In the genomic region with DNA sequence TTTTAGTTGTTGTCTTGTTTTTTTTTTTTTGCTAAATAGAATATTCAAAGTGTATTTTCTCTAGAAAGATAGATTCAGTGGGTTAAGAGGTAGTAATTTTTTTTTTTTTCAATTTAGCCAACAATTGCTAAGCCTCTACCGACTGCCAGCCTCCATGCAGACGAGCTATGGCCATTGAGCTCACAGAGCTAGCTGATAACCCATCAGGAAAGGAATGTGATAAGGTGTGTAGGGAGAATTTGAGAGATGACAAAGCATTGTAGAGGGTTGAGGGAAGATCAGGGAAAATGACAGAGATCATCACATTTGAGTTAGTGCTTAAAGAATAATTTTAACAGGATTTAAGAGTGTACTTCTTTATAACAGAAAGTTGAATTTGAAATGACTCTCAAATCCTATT, we compare ENCODE assay signal across 15 cellular contexts. TPM values are rescaled to one million over a fixed set of nuclear protein-coding genes. Genes with fewer than 3 reads are reported as not detected.
A peak's percentile ranks its signal among the peaks of the same experiment; 100 is the strongest.
DNase-seq lines count a peak whose midpoint lies in the region; ATAC-seq and TF ChIP-seq lines count a peak whose summit lies in the region.
"Had no signal": no experiment of that assay in that cellular context is flagged by ENCODE, and none has a peak within 500 bp of the region (broad histone marks: within the 10 kb centered on the region; RNA-seq: fewer than 3 reads in every experiment).

No MANE protein-coding gene starts in this region.

- H3K4me1 ChIP-seq in iPS DF 6.9 (ENCODE audit: control insufficient read depth, insufficient read depth, low read length) (no peaks in the 10 kb centered on the region; the same call in 1 of the 2 replicates), mesendoderm (ENCODE audit: control insufficient read depth, low read depth, low read length) (no peaks in the 10 kb centered on the region)

- H3K27me3 ChIP-seq in iPS DF 6.9 (ENCODE audit: control insufficient read depth, insufficient read depth, low read length) = no peaks in the 10 kb centered on the region
- H3K27me3 ChIP-seq in mesendoderm (ENCODE audit: insufficient read depth, low read length, poor library complexity) = no peaks in the 10 kb centered on the region

- no peaks in the 10 kb centered on the region for H3K36me3 Mint-ChIP-seq in WTC11
- H3K36me3 Mint-ChIP-seq in activated T-cell treated with anti-CD3 and anti-CD28 coated beads, Interleukin-2, amount 50 U/mL, for 24 hours (ENCODE audit: low read depth) = no peaks in the 10 kb centered on the region
- H3K36me3 Mint-ChIP-seq: CD4-positive, alpha-beta memory T cell had no signal

- POLR2A ChIA-PET in WTC11 (lab: Charles Lee) = interaction anchor here (0.7 kb wide), 1 partner anchor 217 kb away, joined by 4 read pairs; no protein-coding TSS in a partner anchor

- no peak overlapping the region for H2AK5ac ChIP-seq in mesendoderm (ENCODE audit: low read length)

- no peaks in the 10 kb centered on the region for H3K79me1 ChIP-seq in mesendoderm (ENCODE audit: low read length)

- H4K8ac ChIP-seq in mesendoderm (ENCODE audit: low read depth, low read length) = no peak overlapping the region

- peaks cover 15% of the 10 kb centered on the region for H3K4me1 Mint-ChIP-seq in WTC11
- H3K4me1 Mint-ChIP-seq in activated T-cell treated with anti-CD3 and anti-CD28 coated beads, Interleukin-2, amount 50 U/mL, for 24 hours (ENCODE audit: low read depth) = no peaks in the 10 kb centered on the region
- H3K4me1 Mint-ChIP-seq: CD4-positive, alpha-beta memory T cell had no signal

- H2BK15ac ChIP-seq in mesendoderm (replicated peaks; ENCODE audit: low read depth) = no peak overlapping the region

- H3K23ac ChIP-seq in mesendoderm (ENCODE audit: low read length) = no peak overlapping the region

- CTCF ChIA-PET in WTC11 (lab: Charles Lee) = interaction anchor here (0.6 to 1.0 kb wide), 5 partner anchors 54 to 227 kb away, joined by 3 to 5 read pairs (median 3); no protein-coding TSS in a partner anchor

- DNase-seq in WTC11 (ENCODE audit: low spot score) = no peak
- DNase-seq in iPS DF 6.9 (ENCODE audit: low read depth, low spot score) = peak; percentile 7
- DNase-seq in mesendoderm = peak; percentile 92
- DNase-seq in activated T-cell treated with anti-CD3 and anti-CD28 coated beads, Interleukin-2, amount 50 U/mL, for 24 hours = no peak
- DNase-seq: Calu3; CD4-positive, alpha-beta memory T cell; COR-L47; DMS53; DMS79 treated with DMSO at 0.1 percent for 48 hours; GF-D8; GM23248; H7; HCEC 1CT had no signal

- H2BK5ac ChIP-seq in mesendoderm (ENCODE audit: low read length) = no peak overlapping the region

- H3K4ac ChIP-seq in mesendoderm (ENCODE audit: low read depth, low read length) = no peak overlapping the region

- no peaks in the 10 kb centered on the region for H3K27me3 Mint-ChIP-seq in WTC11 (ENCODE audit: low read depth)
- H3K27me3 Mint-ChIP-seq in activated T-cell treated with anti-CD3 and anti-CD28 coated beads, Interleukin-2, amount 50 U/mL, for 24 hours = no peaks in the 10 kb centered on the region

- H3K36me3 ChIP-seq in iPS DF 6.9 (ENCODE audit: control insufficient read depth, insufficient read depth, low read length) (no peaks in the 10 kb centered on the region), mesendoderm (ENCODE audit: control insufficient read depth, insufficient read depth, low read length) (no peaks in the 10 kb centered on the region)

- no peak overlapping the region for H4K5ac ChIP-seq in mesendoderm (ENCODE audit: low read length)

- H3K9me3 Mint-ChIP-seq in WTC11 = no peaks in the 10 kb centered on the region
- no peaks in the 10 kb centered on the region for H3K9me3 Mint-ChIP-seq in activated T-cell treated with anti-CD3 and anti-CD28 coated beads, Interleukin-2, amount 50 U/mL, for 24 hours

- no peak overlapping the region for H3K27ac Mint-ChIP-seq in WTC11
- H3K27ac Mint-ChIP-seq in activated T-cell treated with anti-CD3 and anti-CD28 coated beads, Interleukin-2, amount 50 U/mL, for 24 hours = no peak overlapping the region
- H3K27ac Mint-ChIP-seq: CD4-positive, alpha-beta memory T cell had no signal

- H3K9ac ChIP-seq in mesendoderm (ENCODE audit: low read length) = no peak overlapping the region
- H3K9ac ChIP-seq: GM23248 had no signal

- no peak overlapping the region for H3K56ac ChIP-seq in mesendoderm (ENCODE audit: low read length)

- H3K4me3 ChIP-seq in iPS DF 6.9 (ENCODE audit: low read length) (no peak overlapping the region), mesendoderm (ENCODE audit: low read length) (no peak overlapping the region)
- H3K4me3 ChIP-seq: GM23248 had no signal

- no peak for TF ChIP-seq CTCF in WTC11 (IDR thresholded peaks at IDR 0.05)

- ATAC-seq in WTC11 (peak; percentile 92), GM21367 (IDR thresholded peaks at IDR 0.05; ENCODE audit: unreplicated experiment) (no peak), GM18873 (IDR thresholded peaks at IDR 0.05; ENCODE audit: low FRiP score, unreplicated experiment) (no peak)

- H3K18ac ChIP-seq in mesendoderm (ENCODE audit: low read length) = no peak overlapping the region

- H3K27ac ChIP-seq in iPS DF 6.9 (ENCODE audit: low read length) (no peak overlapping the region), mesendoderm (ENCODE audit: low read depth, low read length) (no peak overlapping the region)
- H3K27ac ChIP-seq: GM23248 had no signal

- H3K79me2 ChIP-seq in mesendoderm (ENCODE audit: control insufficient read depth, insufficient read depth, low read length) = no peaks in the 10 kb centered on the region

- H3K9me3 ChIP-seq in iPS DF 6.9 (ENCODE audit: control insufficient read depth, insufficient read depth, low read length) = no peaks in the 10 kb centered on the region; the same call in 1 of the 2 replicates

- no peak overlapping the region for H2BK120ac ChIP-seq in mesendoderm (ENCODE audit: low read depth, low read length)

- WGBS in iPS DF 6.9 (ENCODE audit: insufficient coverage, insufficient read length) = no CpG with 5 or more reads among the region's 2 CpGs
- no CpG with 5 or more reads among the region's 2 CpGs for whole genome bisulfite sequencing in mesendoderm (ENCODE audit: extremely low coverage, insufficient coverage, low lambda C conversion rate)

- H3K4me3 Mint-ChIP-seq in WTC11 = no peak overlapping the region
- no peak overlapping the region for H3K4me3 Mint-ChIP-seq in activated T-cell treated with anti-CD3 and anti-CD28 coated beads, Interleukin-2, amount 50 U/mL, for 24 hours
- H3K4me3 Mint-ChIP-seq: CD4-positive, alpha-beta memory T cell had no signal

- H3K4me2 ChIP-seq in mesendoderm (ENCODE audit: low read length) = no peak overlapping the region

TF ChIP-seq in WTC11, 78 proteins besides CTCF, POLR2A, EP300 and RAD21 (continues in another document):
- TF ChIP-seq, protein P1, sequence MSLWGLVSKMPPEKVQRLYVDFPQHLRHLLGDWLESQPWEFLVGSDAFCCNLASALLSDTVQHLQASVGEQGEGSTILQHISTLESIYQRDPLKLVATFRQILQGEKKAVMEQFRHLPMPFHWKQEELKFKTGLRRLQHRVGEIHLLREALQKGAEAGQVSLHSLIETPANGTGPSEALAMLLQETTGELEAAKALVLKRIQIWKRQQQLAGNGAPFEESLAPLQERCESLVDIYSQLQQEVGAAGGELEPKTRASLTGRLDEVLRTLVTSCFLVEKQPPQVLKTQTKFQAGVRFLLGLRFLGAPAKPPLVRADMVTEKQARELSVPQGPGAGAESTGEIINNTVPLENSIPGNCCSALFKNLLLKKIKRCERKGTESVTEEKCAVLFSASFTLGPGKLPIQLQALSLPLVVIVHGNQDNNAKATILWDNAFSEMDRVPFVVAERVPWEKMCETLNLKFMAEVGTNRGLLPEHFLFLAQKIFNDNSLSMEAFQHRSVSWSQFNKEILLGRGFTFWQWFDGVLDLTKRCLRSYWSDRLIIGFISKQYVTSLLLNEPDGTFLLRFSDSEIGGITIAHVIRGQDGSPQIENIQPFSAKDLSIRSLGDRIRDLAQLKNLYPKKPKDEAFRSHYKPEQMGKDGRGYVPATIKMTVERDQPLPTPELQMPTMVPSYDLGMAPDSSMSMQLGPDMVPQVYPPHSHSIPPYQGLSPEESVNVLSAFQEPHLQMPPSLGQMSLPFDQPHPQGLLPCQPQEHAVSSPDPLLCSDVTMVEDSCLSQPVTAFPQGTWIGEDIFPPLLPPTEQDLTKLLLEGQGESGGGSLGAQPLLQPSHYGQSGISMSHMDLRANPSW (CRISPR knock-in tag; conservative IDR thresholded peaks at IDR 0.05; ENCODE audit: low read depth) = no peak
- TF ChIP-seq, protein P2, sequence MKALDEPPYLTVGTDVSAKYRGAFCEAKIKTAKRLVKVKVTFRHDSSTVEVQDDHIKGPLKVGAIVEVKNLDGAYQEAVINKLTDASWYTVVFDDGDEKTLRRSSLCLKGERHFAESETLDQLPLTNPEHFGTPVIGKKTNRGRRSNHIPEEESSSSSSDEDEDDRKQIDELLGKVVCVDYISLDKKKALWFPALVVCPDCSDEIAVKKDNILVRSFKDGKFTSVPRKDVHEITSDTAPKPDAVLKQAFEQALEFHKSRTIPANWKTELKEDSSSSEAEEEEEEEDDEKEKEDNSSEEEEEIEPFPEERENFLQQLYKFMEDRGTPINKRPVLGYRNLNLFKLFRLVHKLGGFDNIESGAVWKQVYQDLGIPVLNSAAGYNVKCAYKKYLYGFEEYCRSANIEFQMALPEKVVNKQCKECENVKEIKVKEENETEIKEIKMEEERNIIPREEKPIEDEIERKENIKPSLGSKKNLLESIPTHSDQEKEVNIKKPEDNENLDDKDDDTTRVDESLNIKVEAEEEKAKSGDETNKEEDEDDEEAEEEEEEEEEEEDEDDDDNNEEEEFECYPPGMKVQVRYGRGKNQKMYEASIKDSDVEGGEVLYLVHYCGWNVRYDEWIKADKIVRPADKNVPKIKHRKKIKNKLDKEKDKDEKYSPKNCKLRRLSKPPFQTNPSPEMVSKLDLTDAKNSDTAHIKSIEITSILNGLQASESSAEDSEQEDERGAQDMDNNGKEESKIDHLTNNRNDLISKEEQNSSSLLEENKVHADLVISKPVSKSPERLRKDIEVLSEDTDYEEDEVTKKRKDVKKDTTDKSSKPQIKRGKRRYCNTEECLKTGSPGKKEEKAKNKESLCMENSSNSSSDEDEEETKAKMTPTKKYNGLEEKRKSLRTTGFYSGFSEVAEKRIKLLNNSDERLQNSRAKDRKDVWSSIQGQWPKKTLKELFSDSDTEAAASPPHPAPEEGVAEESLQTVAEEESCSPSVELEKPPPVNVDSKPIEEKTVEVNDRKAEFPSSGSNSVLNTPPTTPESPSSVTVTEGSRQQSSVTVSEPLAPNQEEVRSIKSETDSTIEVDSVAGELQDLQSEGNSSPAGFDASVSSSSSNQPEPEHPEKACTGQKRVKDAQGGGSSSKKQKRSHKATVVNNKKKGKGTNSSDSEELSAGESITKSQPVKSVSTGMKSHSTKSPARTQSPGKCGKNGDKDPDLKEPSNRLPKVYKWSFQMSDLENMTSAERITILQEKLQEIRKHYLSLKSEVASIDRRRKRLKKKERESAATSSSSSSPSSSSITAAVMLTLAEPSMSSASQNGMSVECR (CRISPR knock-in tag; IDR thresholded peaks at IDR 0.05; ENCODE audit: borderline replicate concordance) = no peak
- no peak for TF ChIP-seq JUN (CRISPR knock-in tag; IDR thresholded peaks at IDR 0.05)

RNA-seq across cellular contexts. Expression of a gene that starts 30.6 kb away (rescaled TPM):
- total RNA-seq in WTC11 (2021) = 0.99 to 1.9 TPM (median 1.6 TPM) in 3 replicates
- 1.6 TPM for polyA plus RNA-seq in mesendoderm (2013, experiment 1 of 2)
- polyA plus RNA-seq in mesendoderm (2013, experiment 2 of 2) = 1.5 TPM

Comparison
In these comparisons a context has a peak if more than half of its experiments do, and no peak if none do; other contexts are left out.
1. DNase-seq: peak in iPS DF 6.9 (single experiment) and mesendoderm (single experiment); none in WTC11 (single experiment) and activated T-cell treated with anti-CD3 and anti-CD28 coated beads, Interleukin-2, amount 50 U/mL, for 24 hours (single experiment).